Comparison of ENCODE assay signal across 22 cellular contexts in the genomic region with DNA sequence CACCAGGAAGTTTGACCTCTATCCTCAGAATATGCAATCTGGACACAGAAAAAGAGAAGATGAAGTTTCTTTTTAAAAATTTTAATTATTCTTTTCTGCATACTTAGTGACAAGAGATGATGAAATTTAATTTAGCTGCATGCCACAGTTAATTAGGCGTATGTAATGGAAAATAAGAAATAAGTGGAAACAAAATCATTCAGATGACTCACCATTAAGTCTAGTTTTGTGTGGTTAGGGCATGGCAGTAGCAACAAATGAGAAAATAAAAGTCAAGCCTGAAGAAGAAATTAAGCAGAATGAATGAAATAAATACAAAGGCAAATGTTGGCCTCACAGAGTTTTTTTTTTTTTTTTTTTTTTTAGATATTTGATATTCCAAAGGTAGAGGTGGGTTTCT. TPM values are rescaled to one million over a fixed set of nuclear protein-coding genes. Genes with fewer than 3 reads are reported as not detected.
"Had no signal": no experiment of that assay in that cellular context is flagged by ENCODE, and none has a peak within 500 bp of the region (broad histone marks: within the 10 kb centered on the region; RNA-seq: fewer than 3 reads in every experiment).

No MANE protein-coding gene starts in this region.

- H3K4me1 ChIP-seq: colonic mucosa, foreskin keratinocyte, neural progenitor cell, prostate gland, vagina had no signal

- ATAC-seq: foreskin keratinocyte, left ventricle myocardium superior, right cardiac atrium had no signal

- H3K9me3 ChIP-seq: colonic mucosa, prostate gland, stomach, vagina had no signal

- H3K9me3 Mint-ChIP-seq: activated CD4-positive, alpha-beta memory T cell treated with anti-CD3 and anti-CD28 coated beads, Interleukin-2, amount 10 ng/mL, durations not matched to agents 7 days and 5 days; neural progenitor cell had no signal

- H3K4me3 ChIP-seq: colonic mucosa, neural progenitor cell, prostate gland, stomach, vagina had no signal

- H3K4me1 Mint-ChIP-seq: activated CD4-positive, alpha-beta memory T cell treated with anti-CD3 and anti-CD28 coated beads, Interleukin-2, amount 10 ng/mL, durations not matched to agents 7 days and 5 days; neural progenitor cell had no signal

- H3K36me3 ChIP-seq: colonic mucosa, neural progenitor cell, prostate gland, stomach, vagina had no signal

- H3K4me3 Mint-ChIP-seq: activated CD4-positive, alpha-beta memory T cell treated with anti-CD3 and anti-CD28 coated beads, Interleukin-2, amount 10 ng/mL, durations not matched to agents 7 days and 5 days; central memory CD8-positive, alpha-beta T cell; neural progenitor cell had no signal

- H3K27me3 Mint-ChIP-seq: central memory CD8-positive, alpha-beta T cell had no signal

- H3K36me3 Mint-ChIP-seq: neural progenitor cell had no signal

- H3K27ac ChIP-seq: colonic mucosa, foreskin keratinocyte, neural progenitor cell, prostate gland, stomach, vagina had no signal

- H3K27ac Mint-ChIP-seq: activated CD4-positive, alpha-beta memory T cell treated with anti-CD3 and anti-CD28 coated beads, Interleukin-2, amount 10 ng/mL, durations not matched to agents 7 days and 5 days; neural progenitor cell had no signal

- H3K9ac ChIP-seq: neural progenitor cell had no signal

- DNase-seq: activated CD4-positive, alpha-beta memory T cell treated with anti-CD3 and anti-CD28 coated beads, Interleukin-2, amount 10 ng/mL, durations not matched to agents 7 days and 5 days; activated CD4-positive, alpha-beta T cell treated with anti-CD3 and anti-CD28 coated beads for 48 hours; activated CD8-positive, alpha-beta memory T cell treated with anti-CD3 and anti-CD28 coated beads, Interleukin-2, amount 50 U/mL, for 48 hours; activated effector memory CD4-positive, alpha-beta T cell treated with anti-CD3 and anti-CD28 coated beads, Interleukin-2, amount 50 U/mL, for 16 hours; activated naive CD4-positive, alpha-beta T cell treated with anti-CD3 and anti-CD28 coated beads, Interleukin-2, amount 50 U/mL, for 16 hours; activated T-cell treated with anti-CD3 and anti-CD28 coated beads, Interleukin-2, amount 50 U/mL, for 48 hours; amniotic stem cell; colonic mucosa; foreskin keratinocyte; head of caudate nucleus; left ventricle myocardium superior; right cardiac atrium; stimulated activated CD4-positive, alpha-beta T cell treated with anti-CD3 and anti-CD28 coated beads, Interleukin-2, amount 100 ng/mL, for 24 hours; stomach; SW 1271; T-helper 2 cell; trophoblast cell had no signal

RNA-seq across cellular contexts. Expression of gene KLRD1, which starts 30.9 kb away (rescaled TPM):
- total RNA-seq: epithelial cell of proximal tubule, foreskin keratinocyte had no signal
- polyA plus RNA-seq: foreskin keratinocyte had no signal
